11 cellular contexts compared by ENCODE assay signal in the genomic region with DNA sequence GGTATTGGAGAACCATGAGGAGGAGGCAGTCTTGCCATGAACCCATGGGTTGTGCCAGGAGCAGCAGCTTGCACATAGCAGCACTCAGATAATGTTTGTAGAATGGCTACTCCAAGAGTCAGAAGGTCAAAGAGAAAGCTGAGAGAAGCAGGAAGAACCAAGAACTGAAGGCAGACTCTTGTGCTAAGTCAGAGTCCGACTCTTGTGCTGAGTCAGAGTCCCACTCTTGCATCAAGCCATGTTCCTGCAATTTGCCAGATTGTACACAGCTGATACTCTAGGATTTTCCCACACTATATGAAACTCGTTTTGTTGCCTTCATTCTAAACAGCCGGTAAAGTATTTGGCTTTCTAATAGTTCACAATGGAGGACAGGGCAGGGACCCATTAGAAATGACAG. TPM values are rescaled to one million over a fixed set of nuclear protein-coding genes. Genes with fewer than 3 reads are reported as not detected.
DNase-seq lines count a peak whose midpoint lies in the region; ATAC-seq, FAIRE-seq and TF ChIP-seq lines count a peak whose summit lies in the region.
"Had no signal": no experiment of that assay in that cellular context is flagged by ENCODE, and none has a peak within 500 bp of the region (broad histone marks: within the 10 kb centered on the region; RNA-seq: fewer than 3 reads in every experiment).

No MANE protein-coding gene starts in this region.

- H3K4me1 Mint-ChIP-seq in osteocyte (ENCODE audit: unreplicated experiment): peaks cover 9% of the 10 kb centered on the region

- dilution Hi-C loops in keratinocyte (cut with MboI; ENCODE audit: extremely low pct_ligation_motif_present, low sequenced_read_pairs): no loop called here

- H2AFZ ChIP-seq in keratinocyte (ENCODE audit: control insufficient read depth, low read length): no peak overlapping the region

- H3K79me2 ChIP-seq in keratinocyte (ENCODE audit: control insufficient read depth, insufficient read depth, low read length): no peaks in the 10 kb centered on the region

- intact Hi-C loops in adrenal gland (cut with DNase I): no loop called here

- ATAC-seq in GM18909 (IDR thresholded peaks at IDR 0.05; ENCODE audit: poor library complexity, unreplicated experiment): no peak

- TF ChIP-seq CTCF in adrenal gland (IDR thresholded peaks at IDR 0.05) (no peak), keratinocyte (optimal IDR thresholded peaks at IDR 0.05 in 1 of 3, IDR thresholded peaks at IDR 0.05 in 1 of 3, conservative IDR thresholded peaks at IDR 0.05 in 1 of 3; ENCODE audit: extremely low read depth in 1 of 3, insufficient read depth in 2 of 3, low read length in 3 of 3) (no peak), osteocyte (IDR thresholded peaks at IDR 0.05) (no peak)

- no peaks in the 10 kb centered on the region for H4K20me1 ChIP-seq in keratinocyte (ENCODE audit: control insufficient read depth, extremely low read depth, insufficient read depth, low read length)

- H3K9me3 ChIP-seq in adrenal gland (replicated peaks in 1 of 3) (no peaks in the 10 kb centered on the region), keratinocyte (ENCODE audit: control insufficient read depth, low read depth, low read length) (no peaks in the 10 kb centered on the region)

- no peaks in the 10 kb centered on the region for H3K36me3 Mint-ChIP-seq in osteocyte (ENCODE audit: unreplicated experiment)

- peak; percentile 60 for FAIRE-seq in keratinocyte (lab: Jason Lieb, UNC)
- FAIRE-seq in H54 (lab: Jason Lieb, UNC): no peak

- DNase-seq in A172 (ENCODE audit: low spot score) (peak; percentile 48), HCEC 1CT (peak; percentile 84), adrenal gland (peak in 5 of 7 donors; percentile 62 to 78 (median 76)), keratinocyte (ENCODE audit: low read depth, low spot score) (no peak), H54 (ENCODE audit: insufficient read length, low spot score) (no peak), osteocyte (ENCODE audit: extremely low spot score, unreplicated experiment) (no peak), NCI-H2107 treated with DMSO at 0.1 percent for 48 hours (lab: John Stamatoyannopoulos, UW; ENCODE audit: unreplicated experiment) (no peak)
- DNase-seq: CD4-positive, alpha-beta T cell; MM.1S had no signal

- no peak overlapping the region for H3K9ac ChIP-seq in keratinocyte (ENCODE audit: control insufficient read depth, extremely low read depth, insufficient read depth, low read length)

- no peak overlapping the region for H3K4me3 Mint-ChIP-seq in osteocyte (ENCODE audit: unreplicated experiment)
- H3K4me3 Mint-ChIP-seq: CD4-positive, alpha-beta T cell; neural crest cell had no signal

- TF ChIP-seq POLR2A in adrenal gland (IDR thresholded peaks at IDR 0.05) (no peak), H54 (IDR thresholded peaks at IDR 0.05; ENCODE audit: low read depth, low read length) (no peak)

- no peak overlapping the region for H3K4me2 ChIP-seq in keratinocyte (ENCODE audit: control insufficient read depth, extremely low read depth, insufficient read depth, low read depth, low read length)

- no peaks in the 10 kb centered on the region for H3K9me3 Mint-ChIP-seq in osteocyte (ENCODE audit: unreplicated experiment)
- H3K9me3 Mint-ChIP-seq: CD4-positive, alpha-beta T cell; neural crest cell had no signal

- 18 to 48% (median 38%) methylated on average over 3 of the region's 3 CpGs for WGBS in adrenal gland, 4 donors

- H3K4me3 ChIP-seq in adrenal gland: no peak overlapping the region
- H3K4me3 ChIP-seq in keratinocyte (ENCODE audit: control insufficient read depth in 2 of 3, extremely low read depth in 1 of 3, insufficient read depth in 2 of 3, low read depth in 1 of 3, low read length in 3 of 3): no peak overlapping the region

- peaks cover 8 to 11% of the 10 kb centered on the region in 2 donors for H3K4me1 ChIP-seq in adrenal gland (replicated peaks in 1 of 2)
- H3K4me1 ChIP-seq in keratinocyte (ENCODE audit: control insufficient read depth, extremely low read depth, insufficient read depth, low read length): peaks cover 10% of the 10 kb centered on the region

- H3K27ac ChIP-seq in adrenal gland (peak overlapping the region in 1 of 5 donors; percentile 61), keratinocyte (ENCODE audit: control insufficient read depth, insufficient read depth, low read length) (no peak overlapping the region)

- H3K27me3 ChIP-seq in adrenal gland (no peaks in the 10 kb centered on the region), keratinocyte (ENCODE audit: control insufficient read depth, extremely low read depth, insufficient read depth, low read length) (no peaks in the 10 kb centered on the region)

- H3K36me3 ChIP-seq in adrenal gland (replicated peaks in 1 of 2) (no peaks in the 10 kb centered on the region), keratinocyte (ENCODE audit: control insufficient read depth in 2 of 2, extremely low read depth in 1 of 2, insufficient read depth in 2 of 2, low read length in 2 of 2) (no peaks in the 10 kb centered on the region)

- H3K27me3 Mint-ChIP-seq in osteocyte (ENCODE audit: unreplicated experiment): peaks cover 6% of the 10 kb centered on the region

- H3K27ac Mint-ChIP-seq in osteocyte (ENCODE audit: unreplicated experiment): no peak overlapping the region
- H3K27ac Mint-ChIP-seq: CD4-positive, alpha-beta T cell had no signal

- no peaks in the 10 kb centered on the region for H3K9me1 ChIP-seq in keratinocyte (ENCODE audit: control insufficient read depth, extremely low read depth, insufficient read depth, low read length)

RNA-seq across cellular contexts. Expression of a gene that starts 26.2 kb away (rescaled TPM):
- 605 and 654 TPM in 2 replicates for total RNA-seq in A172 (2014; rRNA removed; shearing (Covaris generic))
- 100 to 1,000 TPM; 376 to 735 (median 501) TPM for total RNA-seq in adrenal gland
- 1,000 to 10,000 TPM in 1 of 3 donors, 100 to 1,000 TPM in 1, 10 to 100 TPM in 1; 92.3 to 1,206 (median 155) TPM for polyA plus RNA-seq in adrenal gland
- polyA plus RNA-seq in keratinocyte: 153 to 195 TPM (median 153 TPM) in 3 replicates
- polyA plus RNA-seq in keratinocyte (2011; ENCODE audit: low read depth): 494 TPM
- polyA plus RNA-seq in keratinocyte (2011; cell fraction: cytosol; rRNA removed): 94.7 and 138 TPM in 2 replicates
- polyA plus RNA-seq in keratinocyte (2011; cell fraction: nucleus; rRNA removed): 165 and 202 TPM in 2 replicates
- polyA plus RNA-seq in keratinocyte (2012; ENCODE audit: low replicate concordance): 174 and 210 TPM in 2 replicates
- 168 to 206 TPM (median 195 TPM) in 3 replicates for polyA minus RNA-seq in keratinocyte
- polyA minus RNA-seq in keratinocyte (2011; cell fraction: cytosol; rRNA and poly(A)+ RNA removed): 164 TPM
- polyA minus RNA-seq in keratinocyte (2011; cell fraction: nucleus; rRNA and poly(A)+ RNA removed): 170 and 212 TPM in 2 replicates
- total RNA-seq in osteocyte: 197 and 211 TPM in 2 replicates

RNA-seq across cellular contexts. Expression of a gene that starts 58.4 kb away (rescaled TPM):
- 165 and 172 TPM in 2 replicates for total RNA-seq in A172 (2014; rRNA removed; shearing (Covaris generic))
- 100 to 1,000 TPM in 2 of 8 donors, 10 to 100 TPM in 6; 41.9 to 178 (median 72.3) TPM for total RNA-seq in adrenal gland
- 100 to 1,000 TPM in 1 of 3 donors, 10 to 100 TPM in 2; 25.4 to 171 (median 27.8) TPM for polyA plus RNA-seq in adrenal gland
- polyA plus RNA-seq in keratinocyte: 96.4 to 137 TPM (median 99.8 TPM) in 3 replicates
- 204 TPM for polyA plus RNA-seq in keratinocyte (2011; ENCODE audit: low read depth)
- polyA plus RNA-seq in keratinocyte (2011; cell fraction: cytosol; rRNA removed): 94.9 and 161 TPM in 2 replicates
- polyA plus RNA-seq in keratinocyte (2011; cell fraction: nucleus; rRNA removed): 55.3 and 68.1 TPM in 2 replicates
- polyA plus RNA-seq in keratinocyte (2012; ENCODE audit: low replicate concordance): 123 and 125 TPM in 2 replicates
- polyA minus RNA-seq in keratinocyte: 22.5 to 200 TPM (median 154 TPM) in 3 replicates
- 121 TPM for polyA minus RNA-seq in keratinocyte (2011; cell fraction: cytosol; rRNA and poly(A)+ RNA removed)
- 33.1 and 62.9 TPM in 2 replicates for polyA minus RNA-seq in keratinocyte (2011; cell fraction: nucleus; rRNA and poly(A)+ RNA removed)
- total RNA-seq in osteocyte: 84.2 and 88.3 TPM in 2 replicates

Comparison
In these comparisons a context has a peak if more than half of its experiments do, and no peak if none do; other contexts are left out.
1. DNase-seq: peak in A172 (single experiment), HCEC 1CT (single experiment) and adrenal gland (5 of 7); none in keratinocyte (single experiment), H54 (single experiment), osteocyte (single experiment) and NCI-H2107 treated with DMSO at 0.1 percent for 48 hours (single experiment).